Comparison of ENCODE assay signal across 8 cellular contexts in genomic region chr6:41895300-41896233, GRCh38. TPM values are rescaled to one million over a fixed set of nuclear protein-coding genes. Genes with fewer than 3 reads are reported as not detected.
DNase-seq lines count a peak whose midpoint lies in the region; ATAC-seq and TF ChIP-seq lines count a peak whose summit lies in the region.

TSS of gene USP49 (minus strand) at chr6:41895375. CDS start at chr6:41806983, 88,392 bp downstream.

- intact Hi-C loops in cardiac septum (cut with DNase I): loop anchor here (1.0 to 5.0 kb wide), 2 partner anchors 46 to 108 kb away; partner anchors contain the start of genes CCND3 and TOMM6

- no peaks in the 10 kb centered on the region for H3K27me3 Mint-ChIP-seq in activated naive CD8-positive, alpha-beta T cell treated with anti-CD3 and anti-CD28 coated beads for 36 hours
- H3K27me3 Mint-ChIP-seq in type B pancreatic cell: no peaks in the 10 kb centered on the region

- H3K4me1 Mint-ChIP-seq in activated naive CD8-positive, alpha-beta T cell treated with anti-CD3 and anti-CD28 coated beads for 36 hours: peaks cover 8% of the 10 kb centered on the region
- H3K4me1 Mint-ChIP-seq in type B pancreatic cell (ENCODE audit: unreplicated experiment): peaks cover 7% of the 10 kb centered on the region

- peak within 1 kb of the TSS; percentile 82 for H3K4me3 ChIP-seq in GM12865 (ENCODE audit: low read depth, low read length)

- no peaks in the 10 kb centered on the region for H3K9me3 Mint-ChIP-seq in activated naive CD8-positive, alpha-beta T cell treated with anti-CD3 and anti-CD28 coated beads for 36 hours
- no peaks in the 10 kb centered on the region for H3K9me3 Mint-ChIP-seq in type B pancreatic cell

- DNase-seq in GM12865 (ENCODE audit: low read depth) (peak; percentile 92), NCI-H1105 treated with DMSO at 0.1 percent for 48 hours (lab: John Stamatoyannopoulos, UW) (peak; percentile 95), SKM-1 (lab: John Stamatoyannopoulos, UW; ENCODE audit: unreplicated experiment) (peak; percentile 84), cardiac septum (ENCODE audit: low spot score) (peak; percentile 94), pons (ENCODE audit: low spot score) (peak; percentile 78), type B pancreatic cell (ENCODE audit: extremely low spot score, unreplicated experiment) (peak; percentile 92)
- peak; percentile 92 for DNase-seq in activated naive CD8-positive, alpha-beta T cell treated with anti-CD3 and anti-CD28 coated beads for 36 hours

- no peak for TF ChIP-seq CTCF in GM12865 (IDR thresholded peaks at IDR 0.05; ENCODE audit: insufficient read depth, low read depth, low read length, missing control alignments)
- TF ChIP-seq CTCF in type B pancreatic cell (conservative IDR thresholded peaks at IDR 0.05): no peak

- ATAC-seq in HG02678 (IDR thresholded peaks at IDR 0.05; ENCODE audit: unreplicated experiment): peak; percentile 89

- no peaks in the 10 kb centered on the region for H3K36me3 Mint-ChIP-seq in activated naive CD8-positive, alpha-beta T cell treated with anti-CD3 and anti-CD28 coated beads for 36 hours
- no peaks in the 10 kb centered on the region for H3K36me3 Mint-ChIP-seq in type B pancreatic cell

- peak within 1 kb of the TSS; percentile 86 for H3K4me3 Mint-ChIP-seq in activated naive CD8-positive, alpha-beta T cell treated with anti-CD3 and anti-CD28 coated beads for 36 hours
- no peak within 1 kb of the TSS for H3K4me3 Mint-ChIP-seq in type B pancreatic cell

- H3K27ac Mint-ChIP-seq in activated naive CD8-positive, alpha-beta T cell treated with anti-CD3 and anti-CD28 coated beads for 36 hours: peak within 1 kb of the TSS; percentile 89
- peak within 1 kb of the TSS; percentile 90 for H3K27ac Mint-ChIP-seq in type B pancreatic cell

RNA-seq across cellular contexts. Expression of gene USP49, which starts in this region (rescaled TPM):
- 1 to 10 TPM; 4.4 to 4.5 TPM for total RNA-seq in activated naive CD8-positive, alpha-beta T cell treated with anti-CD3 and anti-CD28 coated beads for 36 hours
- total RNA-seq in cardiac septum (1.7 TPM), type B pancreatic cell (ENCODE audit: low replicate concordance) (2.9 and 13.2 TPM in 2 replicates)

Comparison
In these comparisons a context has a peak if more than half of its experiments do, and no peak if none do; other contexts are left out.
1. Peak in every context shown above with its lines: DNase-seq, ATAC-seq and H3K4me3 ChIP-seq.